In genomic region chr7:17932770-17933169, GRCh38 we compare ENCODE assay signal across 23 cellular contexts.
"Had no signal": no experiment of that assay in that cellular context is flagged by ENCODE, and none has a peak within 500 bp of the region (broad histone marks: within the 10 kb centered on the region; RNA-seq: fewer than 3 reads in every experiment).

No MANE protein-coding gene starts in this region.

- H3K27ac Mint-ChIP-seq: activated naive CD8-positive, alpha-beta T cell; activated T-helper 17 cell treated with anti-CD3 and anti-CD28 coated beads, Interleukin-2, amount 50 U/mL, for 72 hours; T-cell; T-helper 2 cell treated with Interferon-gamma antibody and Interleukin-4, amounts not matched to agents 5 μg/mL and 100 μg/mL, for 36 hours had no signal

- H3K4me3 Mint-ChIP-seq: activated naive CD8-positive, alpha-beta T cell; activated T-cell treated with anti-CD3 and anti-CD28 coated beads, Interleukin-2, amount 50 U/mL, for 24 hours; central memory CD8-positive, alpha-beta T cell; neural crest cell; T-helper 2 cell treated with Interferon-gamma antibody and Interleukin-4, amounts not matched to agents 5 μg/mL and 100 μg/mL, for 36 hours had no signal

- H3K4me3 ChIP-seq: adrenal gland, mucosa of descending colon, stomach, suprapubic skin, tibial nerve, uterus had no signal

- H3K36me3 Mint-ChIP-seq: naive B cell had no signal

- H3K9me3 ChIP-seq: adrenal gland, mucosa of descending colon, stomach, suprapubic skin, tibial nerve, uterus had no signal

- H3K27ac ChIP-seq: adrenal gland, foreskin keratinocyte, stomach, suprapubic skin, tibial nerve, uterus, WERI-Rb-1 had no signal

- H3K36me3 ChIP-seq: adrenal gland, stomach, suprapubic skin, tibial nerve, uterus, WERI-Rb-1 had no signal

- DNase-seq: activated CD8-positive, alpha-beta memory T cell treated with anti-CD3 and anti-CD28 coated beads for 24 hours; activated CD8-positive, alpha-beta memory T cell treated with anti-CD3 and anti-CD28 coated beads, Interleukin-2, amount 50 U/mL, for 4 hours; activated T-cell treated with anti-CD3 and anti-CD28 coated beads, Interleukin-2, amount 50 U/mL, for 24 hours; adrenal gland; effector memory CD4-positive, alpha-beta T cell; foreskin keratinocyte; kidney; mesendoderm; mucosa of descending colon; naive B cell; retina; stimulated activated CD4-positive, alpha-beta T cell treated with anti-CD3 and anti-CD28 coated beads, Interleukin-12 subunit alpha, Interleukin-12 subunit beta, amount 100 ng/mL, for 4 hours; stomach; T-cell; uterus; WERI-Rb-1 had no signal

- H3K27me3 ChIP-seq: adrenal gland, foreskin keratinocyte, stomach, suprapubic skin, tibial nerve, uterus had no signal

- H3K27me3 Mint-ChIP-seq: activated naive CD8-positive, alpha-beta T cell; activated T-cell treated with anti-CD3 and anti-CD28 coated beads, Interleukin-2, amount 50 U/mL, for 24 hours; activated T-helper 17 cell treated with anti-CD3 and anti-CD28 coated beads, Interleukin-2, amount 50 U/mL, for 72 hours; central memory CD8-positive, alpha-beta T cell; naive B cell; T-cell had no signal

- H3K9me3 Mint-ChIP-seq: activated T-cell treated with anti-CD3 and anti-CD28 coated beads, Interleukin-2, amount 50 U/mL, for 24 hours; activated T-helper 17 cell treated with anti-CD3 and anti-CD28 coated beads, Interleukin-2, amount 50 U/mL, for 72 hours; central memory CD8-positive, alpha-beta T cell; naive B cell; neural crest cell; T-cell; T-helper 2 cell treated with Interferon-gamma antibody and Interleukin-4, amounts not matched to agents 5 μg/mL and 100 μg/mL, for 36 hours had no signal

- ATAC-seq: activated T-helper 17 cell treated with anti-CD3 and anti-CD28 coated beads, Interleukin-2, amount 50 U/mL, for 72 hours; foreskin keratinocyte; mucosa of descending colon; T-cell had no signal
